ENCODE assay signal across 21 cellular contexts in the genomic region with DNA sequence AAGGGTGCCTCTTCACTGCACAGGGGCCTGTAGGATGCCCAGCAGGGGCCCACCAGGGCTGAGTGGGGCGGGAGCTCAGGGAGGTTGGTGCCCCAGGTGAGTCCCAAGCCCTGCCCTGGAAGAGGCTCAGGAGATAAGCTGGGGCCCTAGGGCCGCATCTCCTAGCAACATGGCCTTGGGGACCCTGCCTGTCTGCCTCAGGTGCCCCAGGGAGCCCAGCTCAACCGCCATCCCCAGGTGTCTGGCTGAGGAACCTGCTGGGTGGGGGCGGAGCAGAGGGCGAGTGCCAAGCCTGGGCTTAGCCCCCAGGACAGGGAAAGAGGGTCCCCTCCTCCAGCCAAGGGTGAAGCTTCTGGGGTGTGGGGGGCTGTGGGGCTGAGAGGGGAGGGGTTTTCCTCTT.
"Had no signal": no experiment of that assay in that cellular context is flagged by ENCODE, and none has a peak within 500 bp of the region (broad histone marks: within the 10 kb centered on the region; RNA-seq: fewer than 3 reads in every experiment).

No MANE protein-coding gene starts in this region.

- H3K27ac ChIP-seq: epithelial cell of prostate, esophagus squamous epithelium, left ventricle myocardium inferior, pancreas, prostate gland, sigmoid colon, thoracic aorta, upper lobe of left lung had no signal

- ATAC-seq: pancreas; stimulated activated effector memory CD8-positive, alpha-beta T cell treated with anti-CD3 and anti-CD28 coated beads, Interleukin-12 subunit alpha, Interleukin-12 subunit beta, amount 100 ng/mL, for 72 hours had no signal

- H3K4me3 ChIP-seq: esophagus squamous epithelium, left ventricle myocardium inferior, pancreas, prostate gland, sigmoid colon, thoracic aorta, upper lobe of left lung had no signal

- H3K36me3 ChIP-seq: esophagus squamous epithelium, left ventricle myocardium inferior, pancreas, prostate gland, sigmoid colon, thoracic aorta, upper lobe of left lung had no signal

- H3K4me1 ChIP-seq: pancreas, prostate gland had no signal

- DNase-seq: activated CD4-positive, alpha-beta T cell treated with anti-CD3 and anti-CD28 coated beads for 4 hours; activated CD4-positive, alpha-beta T cell treated with anti-CD3 and anti-CD28 coated beads, Interleukin-2, amount 50 U/mL, for 48 hours; activated CD8-positive, alpha-beta memory T cell treated with anti-CD3 and anti-CD28 coated beads for 24 hours; activated effector memory CD4-positive, alpha-beta T cell treated with Interleukin-2 at 50 U/mL for 16 hours; activated naive CD4-positive, alpha-beta T cell treated with Interleukin-2 at 50 U/mL for 16 hours; anterior cingulate cortex; dermis blood vessel endothelial cell; effector CD8-positive, alpha-beta T cell; esophagus squamous epithelium; foreskin melanocyte; left ventricle myocardium inferior; nephron progenitor cell; sigmoid colon; small intestine; stimulated activated CD4-positive, alpha-beta T cell treated with anti-CD3 and anti-CD28 coated beads, Interleukin-4, amount 100 ng/mL, for 24 hours; upper lobe of left lung had no signal

- H3K9me3 ChIP-seq: left ventricle myocardium inferior, pancreas, prostate gland, sigmoid colon, thoracic aorta, upper lobe of left lung had no signal

- H3K27me3 ChIP-seq: pancreas, upper lobe of left lung had no signal
